Comparison of ENCODE assay signal across 19 cellular contexts in the genomic region with DNA sequence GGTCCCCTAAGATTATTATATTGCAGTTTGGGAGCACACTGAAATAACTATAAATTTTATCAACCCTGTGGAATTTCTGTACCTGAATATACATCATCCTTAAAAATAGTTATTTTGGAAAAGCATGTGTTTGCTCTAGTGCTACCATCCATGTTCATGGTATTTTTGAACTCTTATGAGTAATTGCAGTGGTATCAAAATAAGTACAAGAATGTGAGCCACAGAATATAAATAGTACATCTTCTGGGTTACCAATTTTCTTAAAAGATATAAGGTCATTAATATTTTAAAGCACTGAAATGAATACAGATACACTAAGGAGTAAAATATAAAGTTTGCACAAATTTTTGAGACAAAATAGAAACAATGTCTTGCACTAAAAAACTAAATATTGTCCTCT.
DNase-seq lines count a peak whose midpoint lies in the region; ATAC-seq and TF ChIP-seq lines count a peak whose summit lies in the region.
"Had no signal": no experiment of that assay in that cellular context is flagged by ENCODE, and none has a peak within 500 bp of the region (broad histone marks: within the 10 kb centered on the region; RNA-seq: fewer than 3 reads in every experiment).

No MANE protein-coding gene starts in this region.

- ATAC-seq in Right ventricle myocardium inferior (no peak), SK-N-SH treated with all-trans-retinoic acid at 6 μM for 48 hours (peak; percentile 44; the same call in 1 of the 3 replicates)
- ATAC-seq: HCT116, Panc1 had no signal

- peaks cover 30% of the 10 kb centered on the region for H3K4me1 ChIP-seq in left ventricle myocardium inferior
- peaks cover 0 to 22% (median 2%) of the 10 kb centered on the region in 4 donors for H3K4me1 ChIP-seq in tibial artery

- H3K27me3 ChIP-seq in left ventricle myocardium inferior (ENCODE audit: low read depth): no peaks in the 10 kb centered on the region
- H3K27me3 ChIP-seq in tibial artery: no peaks in the 10 kb centered on the region
- H3K27me3 ChIP-seq: MG63 had no signal

- H3K27ac ChIP-seq in left ventricle myocardium inferior (replicated peaks) (peak overlapping the region; percentile 34), tibial artery (peak overlapping the region; percentile 16 to 17)

- H3K36me3 ChIP-seq in left ventricle myocardium inferior (peaks cover 87% of the 10 kb centered on the region), tibial artery (peaks cover 11 to 35% (median 25%) of the 10 kb centered on the region in 3 donors)
- H3K36me3 ChIP-seq: MG63 had no signal

- H3K9me3 ChIP-seq in left ventricle myocardium inferior (replicated peaks) (no peaks in the 10 kb centered on the region), tibial artery (no peaks in the 10 kb centered on the region)
- H3K9me3 ChIP-seq: MG63 had no signal

- DNase-seq in left ventricle myocardium inferior (no peak), Right ventricle myocardium inferior (ENCODE audit: missing footprints) (no peak), myocyte (ENCODE audit: low read depth) (peak; percentile 21), tibial artery (no peak), SW 1271 (lab: John Stamatoyannopoulos, UW) (no peak)
- DNase-seq in activated CD4-positive, alpha-beta T cell treated with anti-CD3 and anti-CD28 coated beads for 4 hours: no peak
- no peak for DNase-seq in activated effector memory CD4-positive, alpha-beta T cell treated with anti-CD3 and anti-CD28 coated beads, Interleukin-2, amount 50 U/mL, for 16 hours
- DNase-seq: 8988T, COR-L47, DMS153, KG1, MG63, NCI-H1092, NCI-H146, NCI-H2081 treated with DMSO at 0.1 percent for 48 hours, NCI-H524 had no signal

- intact Hi-C loops in left ventricle myocardium inferior (cut with micrococcal nuclease): no loop called here
- intact Hi-C loops in Right ventricle myocardium inferior (cut with DNase I): no loop called here
- intact Hi-C loops in tibial artery (cut with DNase I; ENCODE audit: low total_unique reads): no loop called here

- no peak for TF ChIP-seq CTCF in left ventricle myocardium inferior (IDR thresholded peaks at IDR 0.05; ENCODE audit: borderline replicate concordance)
- TF ChIP-seq CTCF in tibial artery (IDR thresholded peaks at IDR 0.05): no peak

- no peak overlapping the region for H3K4me3 ChIP-seq in left ventricle myocardium inferior
- H3K4me3 ChIP-seq in tibial artery: no peak overlapping the region
- H3K4me3 ChIP-seq: MG63 had no signal

TF ChIP-seq in SK-N-SH treated with all-trans-retinoic acid at 6 μM for 48 hours, 23 proteins besides CTCF, POLR2A, EP300 and RAD21:
- no peak for TF ChIP-seq ESRRG (CRISPR knock-in tag; IDR thresholded peaks at IDR 0.05)
- TF ChIP-seq ZNF70 (CRISPR knock-in tag; IDR thresholded peaks at IDR 0.05): no peak
- no peak for TF ChIP-seq BACH2 (CRISPR knock-in tag; IDR thresholded peaks at IDR 0.05; ENCODE audit: borderline replicate concordance)
- TF ChIP-seq ZFP30 (CRISPR knock-in tag; IDR thresholded peaks at IDR 0.05): no peak
- TF ChIP-seq OSR1 (CRISPR knock-in tag; IDR thresholded peaks at IDR 0.05): no peak
- no peak for TF ChIP-seq ZC3H10 (CRISPR knock-in tag; IDR thresholded peaks at IDR 0.05)
- no peak for TF ChIP-seq ARNTL (CRISPR knock-in tag; IDR thresholded peaks at IDR 0.05; ENCODE audit: borderline replicate concordance, low read depth)
- no peak for TF ChIP-seq GLIS3 (CRISPR knock-in tag; IDR thresholded peaks at IDR 0.05)
- no peak for TF ChIP-seq RARB (CRISPR knock-in tag; IDR thresholded peaks at IDR 0.05)
- no peak for TF ChIP-seq CREB5 (CRISPR knock-in tag; IDR thresholded peaks at IDR 0.05; ENCODE audit: low read depth)
- no peak for TF ChIP-seq ISL1 (CRISPR knock-in tag; IDR thresholded peaks at IDR 0.05)
- no peak for TF ChIP-seq TOX (CRISPR knock-in tag; IDR thresholded peaks at IDR 0.05; ENCODE audit: borderline replicate concordance)
- TF ChIP-seq PPARA (CRISPR knock-in tag; IDR thresholded peaks at IDR 0.05; ENCODE audit: borderline replicate concordance): no peak
- TF ChIP-seq PATZ1 (CRISPR knock-in tag; IDR thresholded peaks at IDR 0.05; ENCODE audit: borderline replicate concordance): no peak
- TF ChIP-seq ZNF565 (CRISPR knock-in tag; conservative IDR thresholded peaks at IDR 0.05; ENCODE audit: low read depth): no peak
- TF ChIP-seq SNAI2 (CRISPR knock-in tag; IDR thresholded peaks at IDR 0.05): no peak
- no peak for TF ChIP-seq CSDC2 (CRISPR knock-in tag; IDR thresholded peaks at IDR 0.05)
- TF ChIP-seq, protein P1, sequence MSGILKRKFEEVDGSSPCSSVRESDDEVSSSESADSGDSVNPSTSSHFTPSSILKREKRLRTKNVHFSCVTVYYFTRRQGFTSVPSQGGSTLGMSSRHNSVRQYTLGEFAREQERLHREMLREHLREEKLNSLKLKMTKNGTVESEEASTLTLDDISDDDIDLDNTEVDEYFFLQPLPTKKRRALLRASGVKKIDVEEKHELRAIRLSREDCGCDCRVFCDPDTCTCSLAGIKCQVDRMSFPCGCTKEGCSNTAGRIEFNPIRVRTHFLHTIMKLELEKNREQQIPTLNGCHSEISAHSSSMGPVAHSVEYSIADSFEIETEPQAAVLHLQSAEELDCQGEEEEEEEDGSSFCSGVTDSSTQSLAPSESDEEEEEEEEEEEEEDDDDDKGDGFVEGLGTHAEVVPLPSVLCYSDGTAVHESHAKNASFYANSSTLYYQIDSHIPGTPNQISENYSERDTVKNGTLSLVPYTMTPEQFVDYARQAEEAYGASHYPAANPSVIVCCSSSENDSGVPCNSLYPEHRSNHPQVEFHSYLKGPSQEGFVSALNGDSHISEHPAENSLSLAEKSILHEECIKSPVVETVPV (CRISPR knock-in tag; IDR thresholded peaks at IDR 0.05): no peak
